ENCODE assay signal across 8 cellular contexts in the genomic region with DNA sequence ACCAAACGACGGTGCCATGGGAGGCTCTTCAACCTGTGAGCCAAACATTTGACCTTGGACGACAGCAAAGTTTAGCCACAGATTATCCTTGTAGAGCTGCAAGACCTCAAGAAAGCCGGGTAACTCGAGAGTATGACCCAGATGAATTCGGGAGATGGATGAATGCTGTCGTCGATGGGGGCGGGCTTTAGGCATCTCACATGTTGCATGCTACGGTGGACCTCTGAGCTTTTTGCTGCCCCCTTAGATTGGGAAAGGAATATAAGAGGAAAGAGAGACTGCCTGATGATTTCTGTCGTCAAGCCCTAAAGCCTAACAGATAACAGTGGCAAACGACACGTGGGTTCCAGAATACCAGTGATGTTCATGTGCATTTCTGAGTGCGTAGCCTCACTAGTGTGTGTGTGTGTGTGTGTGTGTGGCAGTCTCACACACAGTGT. TPM values are rescaled to one million over a fixed set of nuclear protein-coding genes. Genes with fewer than 3 reads are reported as not detected.
DNase-seq lines count a peak whose midpoint lies in the region; ATAC-seq, FAIRE-seq and TF ChIP-seq lines count a peak whose summit lies in the region.

No MANE protein-coding gene starts in this region.

- dilution Hi-C loops in endothelial cell of umbilical vein (cut with MboI; ENCODE audit: extremely low pct_ligation_motif_present, low sequenced_read_pairs): no loop called here

- FAIRE-seq in endothelial cell of umbilical vein (lab: Jason Lieb, UNC) (peak; percentile 70), pancreas (lab: Jason Lieb, UNC) (no peak)

- H3K9me3 Mint-ChIP-seq in activated naive CD4-positive, alpha-beta T cell treated with anti-CD3 and anti-CD28 coated beads, Interleukin-2, amount 50 U/mL, for 72 hours: no peaks in the 10 kb centered on the region

- no peaks in the 10 kb centered on the region for H3K36me3 ChIP-seq in endothelial cell of umbilical vein (ENCODE audit: control insufficient read depth in 2 of 2, extremely low read depth in 1 of 2, insufficient read depth in 2 of 2, low read length in 2 of 2)
- H3K36me3 ChIP-seq in pancreas: no peaks in the 10 kb centered on the region

- H3K9me3 ChIP-seq in endothelial cell of umbilical vein (replicated peaks; ENCODE audit: control insufficient read depth, insufficient read depth, low read length) (no peaks in the 10 kb centered on the region), pancreas (no peaks in the 10 kb centered on the region)

- 9 to 11% methylated on average over 14 of the region's 14 CpGs for WGBS in pancreas, 2 donors

- BruUV-seq in endothelial cell of umbilical vein (replicated peaks; lab: Mats Ljungman, UMichigan): no TSS peak

- DNase-seq in activated naive CD4-positive, alpha-beta T cell treated with anti-CD3 and anti-CD28 coated beads, Interleukin-2, amount 50 U/mL, for 16 hours: peak; percentile 37
- DNase-seq in activated naive CD4-positive, alpha-beta T cell treated with anti-CD3 and anti-CD28 coated beads, Interleukin-2, amount 50 U/mL, for 72 hours (ENCODE audit: low spot score in 2 of 2): no peak
- peak; percentile 53 for DNase-seq in SIG-M5 (lab: John Stamatoyannopoulos, UW)
- no peak for DNase-seq in endothelial cell of umbilical vein (ENCODE audit: low read depth, low spot score)
- DNase-seq in pancreas: no peak
- DNase-seq in NCI-H2029 (lab: John Stamatoyannopoulos, UW): no peak
- no peak for DNase-seq in C1 segment of cervical spinal cord (lab: John Stamatoyannopoulos, UW)
- no peak for DNase-seq in COLO668 (lab: John Stamatoyannopoulos, UW; ENCODE audit: unreplicated experiment)

- H3K4me1 ChIP-seq in endothelial cell of umbilical vein (ENCODE audit: control insufficient read depth, extremely low read depth, insufficient read depth, low read length) (peaks cover 18% of the 10 kb centered on the region), pancreas (peaks cover 9 to 14% (median 11%) of the 10 kb centered on the region in 3 donors)

- peaks cover 22% of the 10 kb centered on the region for H3K79me2 ChIP-seq in endothelial cell of umbilical vein (ENCODE audit: control insufficient read depth, insufficient read depth, low read length)

- H3K4me3 ChIP-seq in endothelial cell of umbilical vein (replicated peaks in 1 of 3; ENCODE audit: insufficient read depth in 1 of 3, low read depth in 1 of 3, low read length in 3 of 3) (peak overlapping the region; percentile 36 to 91 (median 83)), pancreas (peak overlapping the region; percentile 66 to 94 (median 72))

- CTCF ChIA-PET in endothelial cell of umbilical vein (lab: Charles Lee): interaction anchor here (0.7 to 7.7 kb wide), 14 partner anchors 13 to 532 kb away, joined by 3 to 260 read pairs (median 4); no protein-coding TSS in a partner anchor

- peaks cover 0 to 10% of the 10 kb centered on the region in 2 donors for H3K36me3 Mint-ChIP-seq in activated naive CD4-positive, alpha-beta T cell treated with anti-CD3 and anti-CD28 coated beads, Interleukin-2, amount 50 U/mL, for 72 hours

- intact Hi-C loops in endothelial cell of umbilical vein (cut with micrococcal nuclease): loop anchor here (1.0 kb wide), 1 partner anchor 42 kb away; no protein-coding TSS in a partner anchor
- intact Hi-C loops in pancreas (cut with DNase I): no loop called here

- ATAC-seq in activated naive CD4-positive, alpha-beta T cell treated with anti-CD3 and anti-CD28 coated beads, Interleukin-2, amount 50 U/mL, for 72 hours: no peak
- no peak for ATAC-seq in pancreas

- POLR2A ChIA-PET in endothelial cell of umbilical vein (lab: Charles Lee): no interaction called here

- TF ChIP-seq POLR2A in endothelial cell of umbilical vein (IDR thresholded peaks at IDR 0.05; ENCODE audit: low read depth, low read length): no peak

- peak overlapping the region; percentile 93 for H2AFZ ChIP-seq in endothelial cell of umbilical vein (ENCODE audit: low read depth, low read length)

- no peak overlapping the region for H3K27ac Mint-ChIP-seq in activated naive CD4-positive, alpha-beta T cell treated with anti-CD3 and anti-CD28 coated beads, Interleukin-2, amount 50 U/mL, for 72 hours

- H4K20me1 ChIP-seq in endothelial cell of umbilical vein (replicated peaks; ENCODE audit: control insufficient read depth, extremely low read depth, insufficient read depth, low read length): no peaks in the 10 kb centered on the region

- peak overlapping the region; percentile 83 for H3K9ac ChIP-seq in endothelial cell of umbilical vein (replicated peaks; ENCODE audit: extremely low read depth, insufficient read depth, low read length)

- peak overlapping the region; percentile 94 for H3K4me2 ChIP-seq in endothelial cell of umbilical vein (ENCODE audit: insufficient read depth, low read length)

- H3K27ac ChIP-seq in endothelial cell of umbilical vein (ENCODE audit: insufficient read depth, low read depth, low read length) (peak overlapping the region; percentile 84), pancreas (peak overlapping the region in 1 of 4 donors; percentile 33)

- TF ChIP-seq CTCF in endothelial cell of umbilical vein (IDR thresholded peaks at IDR 0.05; ENCODE audit: extremely low read depth in 1 of 2, insufficient read depth in 1 of 2, low read depth in 1 of 2, low read length in 2 of 2) (no peak), pancreas (IDR thresholded peaks at IDR 0.05) (no peak)

- no peaks in the 10 kb centered on the region for H3K27me3 ChIP-seq in endothelial cell of umbilical vein (ENCODE audit: control insufficient read depth in 2 of 2, insufficient read depth in 2 of 2, low read length in 2 of 2)
- H3K27me3 ChIP-seq in pancreas: no peaks in the 10 kb centered on the region

- H3K9me1 ChIP-seq in endothelial cell of umbilical vein (replicated peaks; ENCODE audit: control insufficient read depth, extremely low read depth, insufficient read depth, low read length): no peaks in the 10 kb centered on the region

TF ChIP-seq in endothelial cell of umbilical vein, 7 proteins besides CTCF, POLR2A, EP300 and RAD21:
- TF ChIP-seq FOS (IDR thresholded peaks at IDR 0.05; ENCODE audit: borderline replicate concordance, insufficient read depth, low read length) (no peak), POLR2AphosphoS5 (IDR thresholded peaks at IDR 0.05; ENCODE audit: insufficient read depth, low read depth, low read length) (no peak), EZH2 (IDR thresholded peaks at IDR 0.05; ENCODE audit: borderline replicate concordance, low read depth, low read length, severe bottlenecking) (no peak), MYC (IDR thresholded peaks at IDR 0.05; ENCODE audit: low read depth, low read length) (no peak), JUN (IDR thresholded peaks at IDR 0.05; ENCODE audit: borderline replicate concordance, insufficient read depth, insufficient read length, low read depth) (no peak), GATA2 (IDR thresholded peaks at IDR 0.05; ENCODE audit: insufficient read depth, insufficient read length, low read depth, low read length) (no peak)
- TF ChIP-seq, protein P1, sequence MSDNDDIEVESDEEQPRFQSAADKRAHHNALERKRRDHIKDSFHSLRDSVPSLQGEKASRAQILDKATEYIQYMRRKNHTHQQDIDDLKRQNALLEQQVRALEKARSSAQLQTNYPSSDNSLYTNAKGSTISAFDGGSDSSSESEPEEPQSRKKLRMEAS (IDR thresholded peaks at IDR 0.05; ENCODE audit: insufficient read depth, insufficient read length): no peak

RNA-seq across cellular contexts. Expression of gene ABCC4, which starts 0.7 kb away (rescaled TPM):
- 10 to 100 TPM in 1 of 2 donors, 1 to 10 TPM in 1; 6.2 to 11.2 TPM for total RNA-seq in activated naive CD4-positive, alpha-beta T cell treated with anti-CD3 and anti-CD28 coated beads, Interleukin-2, amount 50 U/mL, for 72 hours
- total RNA-seq in endothelial cell of umbilical vein: 14.7 and 15.9 TPM in 2 replicates
- polyA plus RNA-seq in endothelial cell of umbilical vein: 7.4 and 9.2 TPM in 2 replicates
- 7.4 and 7.7 TPM in 2 replicates for polyA plus RNA-seq in endothelial cell of umbilical vein (2011; cell fraction: cytosol; rRNA removed)
- 17.3 and 24.4 TPM in 2 replicates for polyA plus RNA-seq in endothelial cell of umbilical vein (2011; cell fraction: nucleus; rRNA removed)
- polyA plus RNA-seq in endothelial cell of umbilical vein (2012): 15.7 and 21.8 TPM in 2 replicates
- polyA minus RNA-seq in endothelial cell of umbilical vein: 65.7 and 66.8 TPM in 2 replicates
- 12.5 TPM for polyA minus RNA-seq in endothelial cell of umbilical vein (2011; cell fraction: cytosol; rRNA and poly(A)+ RNA removed)
- 56.2 and 75.1 TPM in 2 replicates for polyA minus RNA-seq in endothelial cell of umbilical vein (2011; cell fraction: nucleus; rRNA and poly(A)+ RNA removed)
- 1 to 10 TPM; 3.4 to 8.7 (median 4.7) TPM for total RNA-seq in pancreas
- 1 to 10 TPM in 1 of 2 donors, under 1 TPM in 1; 0.80 to 1.6 TPM for polyA plus RNA-seq in pancreas

Comparison
In these comparisons a context has a peak if more than half of its experiments do, and no peak if none do; other contexts are left out.
1. DNase-seq: peak in activated naive CD4-positive, alpha-beta T cell treated with anti-CD3 and anti-CD28 coated beads, Interleukin-2, amount 50 U/mL, for 16 hours (single experiment) and SIG-M5 (single experiment); none in activated naive CD4-positive, alpha-beta T cell treated with anti-CD3 and anti-CD28 coated beads, Interleukin-2, amount 50 U/mL, for 72 hours (0 of 2), endothelial cell of umbilical vein (single experiment), pancreas (0 of 6), NCI-H2029 (single experiment), C1 segment of cervical spinal cord (0 of 14) and COLO668 (single experiment).